In genomic region chr22:48564995-48565394, GRCh38 we compare ENCODE assay signal across 29 cellular contexts.
"Had no signal": no experiment of that assay in that cellular context is flagged by ENCODE, and none has a peak within 500 bp of the region (broad histone marks: within the 10 kb centered on the region; RNA-seq: fewer than 3 reads in every experiment).

No MANE protein-coding gene starts in this region.

- H3K36me3 ChIP-seq: adrenal gland, breast epithelium, cardiac muscle cell, colonic mucosa, esophagus squamous epithelium had no signal

- DNase-seq: activated CD4-positive, alpha-beta memory T cell treated with anti-CD3 and anti-CD28 coated beads for 36 hours; activated CD4-positive, alpha-beta T cell treated with anti-CD3 and anti-CD28 coated beads for 36 hours; activated CD4-positive, alpha-beta T cell treated with anti-CD3 and anti-CD28 coated beads, Interleukin-2, amount 10 ng/mL, durations not matched to agents 24 days and 14 days; activated CD4-positive, CD25-positive, alpha-beta regulatory T cell; activated CD4-positive, CD25-positive, alpha-beta regulatory T cell treated with anti-CD3 and anti-CD28 coated beads, Interleukin-2, amount 50 U/mL, for 72 hours; activated CD8-positive, alpha-beta memory T cell treated with anti-CD3 and anti-CD28 coated beads, Interleukin-2, amount 10 ng/mL, durations not matched to agents 7 days and 5 days; activated CD8-positive, alpha-beta memory T cell treated with anti-CD3 and anti-CD28 coated beads, Interleukin-2, amount 50 U/mL, for 4 hours; activated CD8-positive, alpha-beta T cell treated with anti-CD3 and anti-CD28 coated beads, Interleukin-2, amount 10 ng/mL, durations not matched to agents 7 days and 5 days; activated effector memory CD4-positive, alpha-beta T cell treated with anti-CD3 and anti-CD28 coated beads, Interleukin-2, amount 50 U/mL, for 16 hours; activated naive CD4-positive, alpha-beta T cell treated with anti-CD3 and anti-CD28 coated beads for 36 hours; activated naive CD8-positive, alpha-beta T cell treated with anti-CD3 and anti-CD28 coated beads for 36 hours; activated naive CD8-positive, alpha-beta T cell treated with anti-CD3 and anti-CD28 coated beads, Interleukin-2, amount 50 U/mL, for 24 hours; activated T-cell treated with anti-CD3 and anti-CD28 coated beads, Interleukin-2, amount 50 U/mL, for 1 hour; activated T-cell treated with anti-CD3 and anti-CD28 coated beads, Interleukin-2, amount 50 U/mL, for 48 hours; adrenal gland; amygdala; central memory CD4-positive, alpha-beta T cell; cerebellar nuclear complex; colonic mucosa; effector CD8-positive, alpha-beta T cell; esophagus squamous epithelium; foreskin melanocyte; T-helper 17 cell; T1000 had no signal

- H3K27ac ChIP-seq: adrenal gland, breast epithelium, cardiac muscle cell, colonic mucosa, epithelial cell of prostate, esophagus squamous epithelium had no signal

- H3K4me1 ChIP-seq: adrenal gland, breast epithelium, colonic mucosa, esophagus squamous epithelium had no signal

- H3K9me3 ChIP-seq: adrenal gland, colonic mucosa had no signal

- FAIRE-seq: endometrium, endothelial cell of umbilical vein had no signal

- H3K4me3 ChIP-seq: adrenal gland, breast epithelium, cardiac muscle cell, colonic mucosa, esophagus squamous epithelium had no signal

- ATAC-seq: activated CD4-positive, alpha-beta T cell treated with anti-CD3 and anti-CD28 coated beads for 36 hours; activated CD8-positive, alpha-beta memory T cell treated with anti-CD3 and anti-CD28 coated beads, Interleukin-2, amount 10 ng/mL, durations not matched to agents 7 days and 5 days; activated CD8-positive, alpha-beta T cell treated with anti-CD3 and anti-CD28 coated beads, Interleukin-2, amount 10 ng/mL, durations not matched to agents 7 days and 5 days; activated naive CD8-positive, alpha-beta T cell treated with anti-CD3 and anti-CD28 coated beads, Interleukin-2, amount 50 U/mL, for 24 hours; T-helper 17 cell had no signal

- H3K27me3 ChIP-seq: adrenal gland, cardiac muscle cell, colonic mucosa had no signal
